ENCODE assay signal across 14 cellular contexts in genomic region chr10:31136951-31137885, GRCh38.
DNase-seq lines count a peak whose midpoint lies in the region; ATAC-seq and TF ChIP-seq lines count a peak whose summit lies in the region.
"Had no signal": no experiment of that assay in that cellular context is flagged by ENCODE, and none has a peak within 500 bp of the region (broad histone marks: within the 10 kb centered on the region; RNA-seq: fewer than 3 reads in every experiment).

No MANE protein-coding gene starts in this region.

- peak overlapping the region; percentile 18 to 91 (median 59) for H3K27ac Mint-ChIP-seq in CD4-positive, alpha-beta memory T cell
- H3K27ac Mint-ChIP-seq in HFFc6, result peak overlapping the region; percentile 44
- H3K27ac Mint-ChIP-seq in activated naive CD8-positive, alpha-beta T cell treated with anti-CD3 and anti-CD28 coated beads for 36 hours, result peak overlapping the region; percentile 55
- H3K27ac Mint-ChIP-seq: stimulated activated memory B cell treated with anti-CD40 and anti-IgM and Interleukin-4, amounts not matched to agents 10 μg/mL and 1 μg/mL and 100 μg/mL, for 72 hours had no signal

- H3K9me3 Mint-ChIP-seq in CD4-positive, alpha-beta memory T cell, result no peaks in the 10 kb centered on the region
- H3K9me3 Mint-ChIP-seq in HFFc6, result no peaks in the 10 kb centered on the region
- H3K9me3 Mint-ChIP-seq in activated naive CD8-positive, alpha-beta T cell treated with anti-CD3 and anti-CD28 coated beads for 36 hours, result no peaks in the 10 kb centered on the region
- H3K9me3 Mint-ChIP-seq: stimulated activated memory B cell treated with anti-CD40 and anti-IgM and Interleukin-4, amounts not matched to agents 10 μg/mL and 1 μg/mL and 100 μg/mL, for 72 hours had no signal

- H3K4me1 Mint-ChIP-seq in CD4-positive, alpha-beta memory T cell, result peaks cover 23 to 51% (median 35%) of the 10 kb centered on the region in 4 donors
- peaks cover 63% of the 10 kb centered on the region for H3K4me1 Mint-ChIP-seq in HFFc6 (ENCODE audit: low read depth)
- peaks cover 35% of the 10 kb centered on the region for H3K4me1 Mint-ChIP-seq in activated naive CD8-positive, alpha-beta T cell treated with anti-CD3 and anti-CD28 coated beads for 36 hours

- POLR2A ChIA-PET in CD4-positive, alpha-beta memory T cell (lab: Charles Lee; ENCODE audit: partially characterized antibody), result interaction anchor here (1.3 to 1.6 kb wide), 2 partner anchors 105 kb away, joined by 5 to 7 read pairs; partner anchors contain the start of gene ZNF438

- no peaks in the 10 kb centered on the region for H3K36me3 Mint-ChIP-seq in CD4-positive, alpha-beta memory T cell
- no peaks in the 10 kb centered on the region for H3K36me3 Mint-ChIP-seq in HFFc6 (ENCODE audit: low read depth)
- H3K36me3 Mint-ChIP-seq in activated naive CD8-positive, alpha-beta T cell treated with anti-CD3 and anti-CD28 coated beads for 36 hours, result no peaks in the 10 kb centered on the region
- H3K36me3 Mint-ChIP-seq: stimulated activated memory B cell treated with anti-CD40 and anti-IgM and Interleukin-4, amounts not matched to agents 10 μg/mL and 1 μg/mL and 100 μg/mL, for 72 hours had no signal

- ATAC-seq in upper lobe of right lung (no peak), HG03025 (IDR thresholded peaks at IDR 0.05; ENCODE audit: low FRiP score, unreplicated experiment) (no peak), mucosa of descending colon (no peak)
- ATAC-seq: body of pancreas; stimulated activated memory B cell treated with anti-CD40 and anti-IgM and Interleukin-4, amounts not matched to agents 10 μg/mL and 1 μg/mL and 100 μg/mL, for 72 hours had no signal

- no peaks in the 10 kb centered on the region for H3K36me3 ChIP-seq in CD4-positive, alpha-beta memory T cell (ENCODE audit: insufficient read depth, low read length)
- H3K36me3 ChIP-seq in muscle layer of colon (ENCODE audit: insufficient read depth, low read length), result no peaks in the 10 kb centered on the region
- H3K36me3 ChIP-seq in upper lobe of right lung, result no peaks in the 10 kb centered on the region
- H3K36me3 ChIP-seq in mucosa of descending colon (ENCODE audit: low read depth), result no peaks in the 10 kb centered on the region
- H3K36me3 ChIP-seq: HAP-1 had no signal

- no peaks in the 10 kb centered on the region for H3K27me3 Mint-ChIP-seq in CD4-positive, alpha-beta memory T cell
- no peaks in the 10 kb centered on the region; the same call in 1 of the 2 replicates for H3K27me3 Mint-ChIP-seq in HFFc6 (ENCODE audit: insufficient read depth)
- H3K27me3 Mint-ChIP-seq in activated naive CD8-positive, alpha-beta T cell treated with anti-CD3 and anti-CD28 coated beads for 36 hours, result no peaks in the 10 kb centered on the region
- H3K27me3 Mint-ChIP-seq: stimulated activated memory B cell treated with anti-CD40 and anti-IgM and Interleukin-4, amounts not matched to agents 10 μg/mL and 1 μg/mL and 100 μg/mL, for 72 hours had no signal

- peaks cover 37% of the 10 kb centered on the region for H3K4me1 ChIP-seq in CD4-positive, alpha-beta memory T cell (ENCODE audit: insufficient read depth, low read length)
- H3K4me1 ChIP-seq in muscle layer of colon (ENCODE audit: insufficient read depth, low read length) (peaks cover 27% of the 10 kb centered on the region), upper lobe of right lung (peaks cover 17% of the 10 kb centered on the region), mucosa of descending colon (ENCODE audit: low read depth) (peaks cover 7% of the 10 kb centered on the region)

- CTCF ChIA-PET in CD4-positive, alpha-beta memory T cell (lab: Charles Lee; ENCODE audit: partially characterized antibody), result no interaction called here

- intact Hi-C loops in CD4-positive, alpha-beta memory T cell (cut with micrococcal nuclease), result no loop called here
- intact Hi-C loops in upper lobe of right lung (cut with DNase I), result no loop called here
- intact Hi-C loops in mucosa of descending colon (cut with DNase I, micrococcal nuclease), result no loop called here

- H3K9me3 ChIP-seq in CD4-positive, alpha-beta memory T cell (ENCODE audit: control insufficient read depth in 1 of 2, low read length in 2 of 2), result no peaks in the 10 kb centered on the region
- H3K9me3 ChIP-seq in muscle layer of colon (ENCODE audit: low read length) (no peaks in the 10 kb centered on the region), upper lobe of right lung (no peaks in the 10 kb centered on the region), mucosa of descending colon (no peaks in the 10 kb centered on the region)
- H3K9me3 ChIP-seq: body of pancreas, HAP-1 had no signal

- H3K27ac ChIP-seq in CD4-positive, alpha-beta memory T cell (ENCODE audit: low read depth, low read length), result no peak overlapping the region
- H3K27ac ChIP-seq in muscle layer of colon (ENCODE audit: low read depth, low read length) (peak overlapping the region; percentile 35), upper lobe of right lung (no peak overlapping the region)
- H3K27ac ChIP-seq: body of pancreas had no signal

- TF ChIP-seq CTCF in HFFc6 (IDR thresholded peaks at IDR 0.05), result no peak
- TF ChIP-seq CTCF in upper lobe of right lung (IDR thresholded peaks at IDR 0.05), result no peak
- TF ChIP-seq CTCF in mucosa of descending colon (IDR thresholded peaks at IDR 0.05), result no peak

- H3K27me3 ChIP-seq in CD4-positive, alpha-beta memory T cell (ENCODE audit: insufficient read depth, low read length), result no peaks in the 10 kb centered on the region
- H3K27me3 ChIP-seq in muscle layer of colon (ENCODE audit: control insufficient read depth in 1 of 2, insufficient read depth in 2 of 2, low read length in 2 of 2) (no peaks in the 10 kb centered on the region), upper lobe of right lung (no peaks in the 10 kb centered on the region)
- H3K27me3 ChIP-seq: body of pancreas had no signal

- H3K4me3 Mint-ChIP-seq in CD4-positive, alpha-beta memory T cell, result peak overlapping the region; percentile 5 to 53 (median 26)
- peak overlapping the region; percentile 3; the same call in 1 of the 2 replicates for H3K4me3 Mint-ChIP-seq in HFFc6
- H3K4me3 Mint-ChIP-seq in activated naive CD8-positive, alpha-beta T cell treated with anti-CD3 and anti-CD28 coated beads for 36 hours, result no peak overlapping the region
- H3K4me3 Mint-ChIP-seq: stimulated activated memory B cell treated with anti-CD40 and anti-IgM and Interleukin-4, amounts not matched to agents 10 μg/mL and 1 μg/mL and 100 μg/mL, for 72 hours had no signal

- peak in 4 of 5 donors; percentile 20 to 31 (median 27) for DNase-seq in CD4-positive, alpha-beta memory T cell
- DNase-seq in HFFc6 (peak; percentile 45), COLO668 (lab: John Stamatoyannopoulos, UW; ENCODE audit: unreplicated experiment) (no peak), upper lobe of right lung (no peak), mucosa of descending colon (no peak)
- DNase-seq in activated naive CD8-positive, alpha-beta T cell treated with anti-CD3 and anti-CD28 coated beads for 36 hours, result no peak
- DNase-seq: activated CD4-positive, CD25-positive, alpha-beta regulatory T cell; body of pancreas; foreskin melanocyte; NCI-H1930 had no signal

- H3K4me3 ChIP-seq in CD4-positive, alpha-beta memory T cell (ENCODE audit: low read length in 2 of 2), result no peak overlapping the region
- H3K4me3 ChIP-seq in muscle layer of colon (ENCODE audit: low read depth in 1 of 2, low read length in 2 of 2) (no peak overlapping the region), upper lobe of right lung (no peak overlapping the region), mucosa of descending colon (no peak overlapping the region)
- H3K4me3 ChIP-seq: body of pancreas, HAP-1 had no signal

- no peak overlapping the region for H3K9ac ChIP-seq in muscle layer of colon (ENCODE audit: low read length)

Comparison
In these comparisons a context has a peak if more than half of its experiments do, and no peak if none do; other contexts are left out.
1. DNase-seq: peak in CD4-positive, alpha-beta memory T cell (4 of 5) and HFFc6 (single experiment); none in activated naive CD8-positive, alpha-beta T cell treated with anti-CD3 and anti-CD28 coated beads for 36 hours (single experiment), COLO668 (single experiment), upper lobe of right lung (single experiment) and mucosa of descending colon (0 of 3).
2. Peak in every context shown above with its lines, with median percentiles within 50 percentile points of each other: H3K27ac Mint-ChIP-seq.